8 cellular contexts compared by ENCODE assay signal in the genomic region with DNA sequence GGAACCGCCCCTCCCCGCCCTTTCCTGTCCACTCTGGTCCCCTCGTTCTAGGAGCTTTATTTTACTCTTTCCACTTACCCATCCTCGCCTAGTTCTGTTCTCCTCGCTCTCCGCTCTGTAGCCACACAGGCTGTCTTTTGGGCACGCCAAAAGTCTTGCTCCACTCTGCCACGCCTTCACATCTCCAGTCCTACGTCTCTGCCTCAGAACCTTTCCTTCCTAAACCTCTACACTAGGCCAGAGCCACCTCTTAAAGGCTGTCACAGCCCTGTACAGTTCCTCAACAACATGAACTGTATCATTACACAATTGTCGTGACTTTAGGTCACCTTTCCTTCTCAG.
DNase-seq lines count a peak whose midpoint lies in the region; FAIRE-seq and TF ChIP-seq lines count a peak whose summit lies in the region.

No MANE protein-coding gene starts in this region.

- intact Hi-C loops in dendritic cell treated with granulocyte-macrophage colony-stimulating factor and Interleukin-4, amounts not matched to agents 40 ng/mL and 50 ng/mL, for 4 days (cut with micrococcal nuclease), result loop anchor here (5.0 kb wide), 1 partner anchor 42 kb away; a partner anchor contains a TSS

- DNase-seq in nephron progenitor cell, result no peak
- DNase-seq in activated effector memory CD4-positive, alpha-beta T cell treated with anti-CD3 and anti-CD28 coated beads, Interleukin-2, amount 50 U/mL, for 16 hours, result no peak
- DNase-seq in middle frontal gyrus (ENCODE audit: extremely low spot score, low spot score), result no peak
- DNase-seq in H54 (ENCODE audit: insufficient read length, low spot score), result no peak
- DNase-seq in SHP77 (lab: John Stamatoyannopoulos, UW), result no peak

- H3K36me3 ChIP-seq in BLaER1, result peaks cover 8% of the 10 kb centered on the region; the same call in 1 of the 2 replicates
- peaks cover 12% of the 10 kb centered on the region for H3K36me3 ChIP-seq in KOPT-K1 (ENCODE audit: insufficient read depth, low read length)

- H3K4me1 ChIP-seq in BLaER1, result peaks cover 20% of the 10 kb centered on the region

- H3K9ac ChIP-seq in BLaER1, result peak overlapping the region; percentile 96

- H3K27ac ChIP-seq in BLaER1 (peak overlapping the region; percentile 91), KOPT-K1 (ENCODE audit: low read depth, low read length, poor library complexity, severe bottlenecking) (peak overlapping the region; percentile 89)

- H3K36me3 Mint-ChIP-seq in dendritic cell treated with granulocyte-macrophage colony-stimulating factor and Interleukin-4, amounts not matched to agents 40 ng/mL and 50 ng/mL, for 4 days (ENCODE audit: low read depth), result peaks cover 14% of the 10 kb centered on the region
- H3K36me3 Mint-ChIP-seq in nephron progenitor cell (ENCODE audit: low read depth), result peaks cover 10% of the 10 kb centered on the region

- H3K9me3 Mint-ChIP-seq in dendritic cell treated with granulocyte-macrophage colony-stimulating factor and Interleukin-4, amounts not matched to agents 40 ng/mL and 50 ng/mL, for 4 days, result peaks cover 1% of the 10 kb centered on the region
- peaks cover 8% of the 10 kb centered on the region for H3K9me3 Mint-ChIP-seq in nephron progenitor cell

- H3K9me3 ChIP-seq in BLaER1 (no peaks in the 10 kb centered on the region; the same call in 1 of the 2 replicates), KOPT-K1 (ENCODE audit: insufficient read depth, low read length, poor library complexity, severe bottlenecking) (no peaks in the 10 kb centered on the region)

- TF ChIP-seq CTCF in nephron progenitor cell (IDR thresholded peaks at IDR 0.05), result no peak

- H3K4me3 ChIP-seq in BLaER1, result peak overlapping the region; percentile 81

- peak overlapping the region; percentile 90 for H3K4me3 Mint-ChIP-seq in dendritic cell treated with granulocyte-macrophage colony-stimulating factor and Interleukin-4, amounts not matched to agents 40 ng/mL and 50 ng/mL, for 4 days
- H3K4me3 Mint-ChIP-seq in nephron progenitor cell, result peak overlapping the region; percentile 92

- H3K27me3 Mint-ChIP-seq in dendritic cell treated with granulocyte-macrophage colony-stimulating factor and Interleukin-4, amounts not matched to agents 40 ng/mL and 50 ng/mL, for 4 days, result no peaks in the 10 kb centered on the region
- peaks cover 12% of the 10 kb centered on the region for H3K27me3 Mint-ChIP-seq in nephron progenitor cell (ENCODE audit: low read depth, poor library complexity)

- H3K4me2 ChIP-seq in BLaER1, result peak overlapping the region; percentile 82

- peaks cover 41% of the 10 kb centered on the region for H4K20me1 ChIP-seq in BLaER1

- no peak for FAIRE-seq in H54 (lab: Jason Lieb, UNC)

- H3K4me1 Mint-ChIP-seq in dendritic cell treated with granulocyte-macrophage colony-stimulating factor and Interleukin-4, amounts not matched to agents 40 ng/mL and 50 ng/mL, for 4 days (ENCODE audit: low read depth), result peaks cover 13% of the 10 kb centered on the region
- H3K4me1 Mint-ChIP-seq in nephron progenitor cell, result peaks cover 21% of the 10 kb centered on the region

- peak overlapping the region; percentile 98 for H3K27ac Mint-ChIP-seq in dendritic cell treated with granulocyte-macrophage colony-stimulating factor and Interleukin-4, amounts not matched to agents 40 ng/mL and 50 ng/mL, for 4 days
- peak overlapping the region; percentile 99 for H3K27ac Mint-ChIP-seq in nephron progenitor cell

- TF ChIP-seq POLR2A in H54 (IDR thresholded peaks at IDR 0.05; ENCODE audit: low read depth, low read length), result no peak

- no peaks in the 10 kb centered on the region for H3K27me3 ChIP-seq in BLaER1
